10 cellular contexts compared by ENCODE assay signal in genomic region chr1:67645495-67646144, GRCh38. TPM values are rescaled to one million over a fixed set of nuclear protein-coding genes. Genes with fewer than 3 reads are reported as not detected.
A peak's percentile ranks its signal among the peaks of the same experiment; 100 is the strongest.
DNase-seq lines count a peak whose midpoint lies in the region; ATAC-seq and TF ChIP-seq lines count a peak whose summit lies in the region.
"Had no signal": no experiment of that assay in that cellular context is flagged by ENCODE, and none has a peak within 500 bp of the region (broad histone marks: within the 10 kb centered on the region; RNA-seq: fewer than 3 reads in every experiment).

No MANE protein-coding gene starts in this region.

- TF ChIP-seq EP300 in ovary (IDR thresholded peaks at IDR 0.05): no peak

- no peak for TF ChIP-seq POLR2A in ovary (IDR thresholded peaks at IDR 0.05)

- WGBS in ovary, 3 donors: 65 to 80% (median 71%) methylated on average over 3 of the region's 3 CpGs

- no peak for ATAC-seq in CD4-positive, alpha-beta T cell (ENCODE audit: poor library complexity)
- no peak for ATAC-seq in HG02938 (IDR thresholded peaks at IDR 0.05; ENCODE audit: unreplicated experiment)

- no peak for TF ChIP-seq CTCF in ovary (IDR thresholded peaks at IDR 0.05)
- no peak for TF ChIP-seq CTCF in CD4-positive, alpha-beta T cell (IDR thresholded peaks at IDR 0.05)

- no peaks in the 10 kb centered on the region for H3K36me3 ChIP-seq in ovary

- H3K4me3 Mint-ChIP-seq in CD4-positive, alpha-beta T cell: no peak overlapping the region
- H3K4me3 Mint-ChIP-seq: CD8-positive, alpha-beta memory T cell had no signal

- H3K36me3 Mint-ChIP-seq in CD4-positive, alpha-beta T cell (ENCODE audit: low read depth): no peaks in the 10 kb centered on the region
- H3K36me3 Mint-ChIP-seq: CD8-positive, alpha-beta memory T cell had no signal

- peaks cover 10% of the 10 kb centered on the region for H3K4me1 ChIP-seq in ovary (ENCODE audit: insufficient read depth)

- intact Hi-C loops in ovary (cut with DNase I): no loop called here
- intact Hi-C loops in CD4-positive, alpha-beta T cell (cut with DNase I, micrococcal nuclease): no loop called here

- H3K9me3 ChIP-seq in ovary: no peaks in the 10 kb centered on the region
- no peaks in the 10 kb centered on the region for H3K9me3 ChIP-seq in CD4-positive, alpha-beta T cell (ENCODE audit: control insufficient read depth, low read length)

- no peak overlapping the region for H3K27ac Mint-ChIP-seq in CD4-positive, alpha-beta T cell
- H3K27ac Mint-ChIP-seq: CD8-positive, alpha-beta memory T cell had no signal

- CTCF ChIA-PET in CD4-positive, alpha-beta T cell (lab: Charles Lee): no interaction called here

- no peaks in the 10 kb centered on the region for H3K27me3 ChIP-seq in ovary
- H3K27me3 ChIP-seq in CD4-positive, alpha-beta T cell (ENCODE audit: control insufficient read depth, insufficient read depth, low read length): no peaks in the 10 kb centered on the region

- DNase-seq in DMS53 (lab: John Stamatoyannopoulos, UW) (peak; percentile 86), NCI-H460 (ENCODE audit: extremely low read depth, low read depth) (peak; percentile 40), fibroblast of peridontal ligament (ENCODE audit: extremely low read depth) (peak; percentile 93), ovary (peak in 3 of 5 donors; percentile 48 to 66 (median 54)), hippocampal formation (lab: John Stamatoyannopoulos, UW) (no peak), T-helper 9 cell (no peak)
- no peak for DNase-seq in CD4-positive, alpha-beta T cell
- DNase-seq: activated naive CD4-positive, alpha-beta T cell treated with Interleukin-2 at 50 U/mL for 16 hours; CD8-positive, alpha-beta memory T cell had no signal

- no peak overlapping the region for H3K4me3 ChIP-seq in ovary

- H3K4me1 Mint-ChIP-seq in CD4-positive, alpha-beta T cell (ENCODE audit: low read depth): no peaks in the 10 kb centered on the region
- H3K4me1 Mint-ChIP-seq: CD8-positive, alpha-beta memory T cell had no signal

- peak overlapping the region in 1 of 2 donors; percentile 41 for H3K27ac ChIP-seq in ovary
- no peak overlapping the region for H3K27ac ChIP-seq in CD4-positive, alpha-beta T cell (ENCODE audit: low read depth, low read length)

- POLR2A ChIA-PET in CD4-positive, alpha-beta T cell (lab: Charles Lee): no interaction called here

- H3K27me3 Mint-ChIP-seq in CD4-positive, alpha-beta T cell: no peaks in the 10 kb centered on the region

- no peaks in the 10 kb centered on the region for H3K9me3 Mint-ChIP-seq in CD4-positive, alpha-beta T cell
- H3K9me3 Mint-ChIP-seq: CD8-positive, alpha-beta memory T cell had no signal

RNA-seq across cellular contexts. Expression of gene GADD45A, which starts 39.4 kb away (rescaled TPM):
- 124 and 137 TPM in 2 replicates for total RNA-seq in NCI-H460 (2014; rRNA removed; shearing (Covaris generic))
- polyA plus RNA-seq in NCI-H460 (2014; cell fraction: nucleus; rRNA removed): 48.2 and 53.2 TPM in 2 replicates
- total RNA-seq in ovary: 100 to 1,000 TPM in 1 of 7 donors, 10 to 100 TPM in 6; 22.1 to 132 (median 36.2) TPM
- 100 to 1,000 TPM in 1 of 2 donors, 10 to 100 TPM in 1; 49.2 to 103 TPM for polyA plus RNA-seq in ovary
- total RNA-seq in CD4-positive, alpha-beta T cell: 100 to 1,000 TPM; 136 to 140 TPM

Comparison
In these comparisons a context has a peak if more than half of its experiments do, and no peak if none do; other contexts are left out.
1. DNase-seq: peak in DMS53 (single experiment), NCI-H460 (single experiment), fibroblast of peridontal ligament (single experiment) and ovary (3 of 5); none in CD4-positive, alpha-beta T cell (0 of 10), hippocampal formation (0 of 2) and T-helper 9 cell (single experiment).